ENCODE assay signal across 1 cellular context in genomic region chr2:108621689-108622681, GRCh38.
TF ChIP-seq lines count a peak whose summit lies in the region.

No MANE protein-coding gene starts in this region.

TF ChIP-seq in H1, 55 proteins besides CTCF, POLR2A, EP300 and RAD21 (continued from another document):
- peak; percentile 71 for TF ChIP-seq CHD7 (IDR thresholded peaks at IDR 0.05; ENCODE audit: insufficient replicate concordance, low read length)
- TF ChIP-seq YY1 (IDR thresholded peaks at IDR 0.05; ENCODE audit: low read depth, low read length): no peak
- no peak for TF ChIP-seq KDM1A (IDR thresholded peaks at IDR 0.05; ENCODE audit: borderline replicate concordance, low read length)
- no peak for TF ChIP-seq TAF7 (optimal IDR thresholded peaks at IDR 0.05; ENCODE audit: borderline replicate concordance, low read depth, low read length)
- TF ChIP-seq CHD2 (IDR thresholded peaks at IDR 0.05; ENCODE audit: low read length): no peak
- no peak for TF ChIP-seq ASH2L (IDR thresholded peaks at IDR 0.05; ENCODE audit: low read length)
- no peak for TF ChIP-seq MAX (IDR thresholded peaks at IDR 0.05)
TF ChIP-seq in H1: peak in this region for 2.
